In genomic region chr20:50572922-50573777, GRCh38 we compare ENCODE assay signal across 8 cellular contexts.
DNase-seq lines count a peak whose midpoint lies in the region; ATAC-seq and TF ChIP-seq lines count a peak whose summit lies in the region.

No MANE protein-coding gene starts in this region.

- DNase-seq in activated naive CD8-positive, alpha-beta T cell treated with anti-CD3 and anti-CD28 coated beads for 36 hours: no peak
- no peak for DNase-seq in activated naive CD4-positive, alpha-beta T cell treated with anti-CD3 and anti-CD28 coated beads, Interleukin-2, amount 50 U/mL, for 72 hours (ENCODE audit: low spot score in 2 of 2)
- DNase-seq in left lobe of liver (ENCODE audit: low spot score) (peak; percentile 88), vagina (ENCODE audit: extremely low spot score in 2 of 2) (no peak), middle frontal gyrus (ENCODE audit: extremely low spot score, low spot score) (no peak), DMS114 treated with DMSO at 0.1 percent for 48 hours (lab: John Stamatoyannopoulos, UW; ENCODE audit: unreplicated experiment) (no peak)

- H3K4me3 ChIP-seq in vagina: no peak overlapping the region

- H3K9me3 Mint-ChIP-seq in activated naive CD8-positive, alpha-beta T cell (ENCODE audit: low read depth): no peaks in the 10 kb centered on the region
- H3K9me3 Mint-ChIP-seq in activated naive CD8-positive, alpha-beta T cell treated with anti-CD3 and anti-CD28 coated beads for 36 hours: no peaks in the 10 kb centered on the region
- no peaks in the 10 kb centered on the region for H3K9me3 Mint-ChIP-seq in activated naive CD4-positive, alpha-beta T cell treated with anti-CD3 and anti-CD28 coated beads, Interleukin-2, amount 50 U/mL, for 72 hours

- no peak for TF ChIP-seq POLR2A in vagina (IDR thresholded peaks at IDR 0.05)

- no peak overlapping the region for H3K4me3 Mint-ChIP-seq in activated naive CD8-positive, alpha-beta T cell
- H3K4me3 Mint-ChIP-seq in activated naive CD8-positive, alpha-beta T cell treated with anti-CD3 and anti-CD28 coated beads for 36 hours: no peak overlapping the region

- H3K27me3 Mint-ChIP-seq in activated naive CD8-positive, alpha-beta T cell: no peaks in the 10 kb centered on the region
- H3K27me3 Mint-ChIP-seq in activated naive CD8-positive, alpha-beta T cell treated with anti-CD3 and anti-CD28 coated beads for 36 hours: no peaks in the 10 kb centered on the region

- intact Hi-C loops in vagina (cut with DNase I): no loop called here

- no peak for ATAC-seq in activated naive CD4-positive, alpha-beta T cell treated with anti-CD3 and anti-CD28 coated beads, Interleukin-2, amount 50 U/mL, for 72 hours
- ATAC-seq in left lobe of liver (peak; percentile 71), HG03159 (IDR thresholded peaks at IDR 0.05; ENCODE audit: unreplicated experiment) (no peak)

- no peak for TF ChIP-seq CTCF in vagina (IDR thresholded peaks at IDR 0.05)

- H3K27ac ChIP-seq in vagina: peak overlapping the region; percentile 44

- H3K4me1 Mint-ChIP-seq in activated naive CD8-positive, alpha-beta T cell (ENCODE audit: low read depth): peaks cover 51% of the 10 kb centered on the region
- peaks cover 44% of the 10 kb centered on the region for H3K4me1 Mint-ChIP-seq in activated naive CD8-positive, alpha-beta T cell treated with anti-CD3 and anti-CD28 coated beads for 36 hours

- H3K36me3 ChIP-seq in vagina: peaks cover 0 to 33% of the 10 kb centered on the region in 2 donors

- H3K9me3 ChIP-seq in vagina: no peaks in the 10 kb centered on the region

- H3K4me1 ChIP-seq in vagina: peaks cover 27% of the 10 kb centered on the region

- H3K27ac Mint-ChIP-seq in activated naive CD8-positive, alpha-beta T cell: peak overlapping the region; percentile 80
- no peak overlapping the region for H3K27ac Mint-ChIP-seq in activated naive CD8-positive, alpha-beta T cell treated with anti-CD3 and anti-CD28 coated beads for 36 hours
- peak overlapping the region; percentile 75 to 90 for H3K27ac Mint-ChIP-seq in activated naive CD4-positive, alpha-beta T cell treated with anti-CD3 and anti-CD28 coated beads, Interleukin-2, amount 50 U/mL, for 72 hours

- H3K36me3 Mint-ChIP-seq in activated naive CD8-positive, alpha-beta T cell: peaks cover 4% of the 10 kb centered on the region
- H3K36me3 Mint-ChIP-seq in activated naive CD8-positive, alpha-beta T cell treated with anti-CD3 and anti-CD28 coated beads for 36 hours: peaks cover 14% of the 10 kb centered on the region
- H3K36me3 Mint-ChIP-seq in activated naive CD4-positive, alpha-beta T cell treated with anti-CD3 and anti-CD28 coated beads, Interleukin-2, amount 50 U/mL, for 72 hours: peaks cover 21 to 56% of the 10 kb centered on the region in 2 donors

- no peaks in the 10 kb centered on the region for H3K27me3 ChIP-seq in vagina
